Comparison of ENCODE assay signal across 27 cellular contexts in genomic region chr4:56953680-56954520, GRCh38. TPM values are rescaled to one million over a fixed set of nuclear protein-coding genes. Genes with fewer than 3 reads are reported as not detected.
DNase-seq lines count a peak whose midpoint lies in the region; ATAC-seq, FAIRE-seq and TF ChIP-seq lines count a peak whose summit lies in the region.
"Had no signal": no experiment of that assay in that cellular context is flagged by ENCODE, and none has a peak within 500 bp of the region (broad histone marks: within the 10 kb centered on the region; RNA-seq: fewer than 3 reads in every experiment).

No MANE protein-coding gene starts in this region.

- no peaks in the 10 kb centered on the region for H3K9me3 ChIP-seq in HepG2 (ENCODE audit: low read length)
- H3K9me3 ChIP-seq in right lobe of liver = no peaks in the 10 kb centered on the region
- no peaks in the 10 kb centered on the region for H3K9me3 ChIP-seq in osteoblast (ENCODE audit: low read depth, low read length)
- H3K9me3 ChIP-seq in gastrocnemius medialis = no peaks in the 10 kb centered on the region
- H3K9me3 ChIP-seq: HAP-1 had no signal

- TF ChIP-seq RAD21 in HepG2 (CRISPR knock-in tag; IDR thresholded peaks at IDR 0.05) = no peak

- ATAC-seq in HepG2 = peak; percentile 18; the same call in 1 of the 3 replicates
- ATAC-seq in right lobe of liver = no peak
- ATAC-seq in GM19328 (IDR thresholded peaks at IDR 0.05; ENCODE audit: unreplicated experiment) = no peak
- ATAC-seq in gastrocnemius medialis = no peak
- ATAC-seq: PC-3, SK-N-SH treated with all-trans-retinoic acid at 6 μM for 48 hours had no signal

- no peak for TF ChIP-seq EP300 in HepG2 (IDR thresholded peaks at IDR 0.05; ENCODE audit: low read depth in 2 of 2, low read length in 2 of 2)
- no peak for TF ChIP-seq EP300 in HepG2 (CRISPR knock-in tag; IDR thresholded peaks at IDR 0.05; ENCODE audit: borderline replicate concordance)

- no peak for TF ChIP-seq CTCF in HepG2 (CRISPR knock-in tag; IDR thresholded peaks at IDR 0.05)
- TF ChIP-seq CTCF in right lobe of liver (IDR thresholded peaks at IDR 0.05) = no peak
- no peak for TF ChIP-seq CTCF in osteoblast (IDR thresholded peaks at IDR 0.05; ENCODE audit: extremely low read depth, low read depth, low read length)
- TF ChIP-seq CTCF in GM20000 (IDR thresholded peaks at IDR 0.05; ENCODE audit: extremely low read depth, missing control alignments) = no peak
- no peak for TF ChIP-seq CTCF in gastrocnemius medialis (IDR thresholded peaks at IDR 0.05 in 4 of 5, conservative IDR thresholded peaks at IDR 0.05 in 1 of 5)

- in situ Hi-C loops in HepG2 (cut with HindIII; ENCODE audit: extremely low pct_ligation_motif_present, low pct_unique_long_range_greater_than_20kb) (no loop called here), gastrocnemius medialis (cut with MboI; ENCODE audit: low sequenced_read_pairs in 4 of 4) (no loop called here)

- H4K20me1 ChIP-seq in HepG2 (ENCODE audit: insufficient read depth, low read length) (no peaks in the 10 kb centered on the region), osteoblast (ENCODE audit: insufficient read depth, low read length) (no peaks in the 10 kb centered on the region)

- CTCF ChIA-PET in HepG2 (lab: Yijun Ruan, JAX; ENCODE audit: low intra/inter-chr PET ratio, low total read pairs) = no interaction called here

- H3K27me3 ChIP-seq in HepG2 (ENCODE audit: control insufficient read depth in 1 of 2, insufficient read depth in 2 of 2, low read length in 2 of 2) (no peaks in the 10 kb centered on the region), right lobe of liver (no peaks in the 10 kb centered on the region), osteoblast (ENCODE audit: insufficient read depth, low read length) (no peaks in the 10 kb centered on the region), gastrocnemius medialis (no peaks in the 10 kb centered on the region)

- POLR2A ChIA-PET in HepG2 (lab: Yijun Ruan, JAX) = no interaction called here

- no peak overlapping the region for H3K9ac ChIP-seq in HepG2 (ENCODE audit: insufficient read depth, low read depth, low read length)

- DNase-seq in HepG2 (ENCODE audit: low spot score) (no peak), right lobe of liver (no peak), foreskin melanocyte (peak; percentile 86), osteoblast (ENCODE audit: insufficient read length, low spot score, missing footprints) (peak; percentile 22), cortex of kidney (lab: John Stamatoyannopoulos, UW) (no peak), GM20000 (ENCODE audit: low spot score) (no peak), gastrocnemius medialis (no peak)
- DNase-seq: 8988T; ACHN; DMS153; DND-41; GOT3; HFFc6; Karpas-422; NCI-H1105; NCI-H1436 treated with DMSO at 0.1 percent for 48 hours; NCI-H187 treated with DMSO at 0.1 percent for 48 hours; NCI-H446 treated with DMSO at 0.1 percent for 48 hours; NCI-H526; NCI-H82; NK-92 treated with Interleukin-12 subunit alpha and Interleukin-12 subunit beta, amount 100 ng/mL, for 24 hours; PC-3 had no signal

- TF ChIP-seq POLR2A in HepG2 (IDR thresholded peaks at IDR 0.05; ENCODE audit: insufficient read depth in 1 of 2, low read depth in 2 of 2, low read length in 2 of 2) = no peak
- no peak for TF ChIP-seq POLR2A in right lobe of liver (IDR thresholded peaks at IDR 0.05)
- TF ChIP-seq POLR2A in gastrocnemius medialis (IDR thresholded peaks at IDR 0.05) = no peak

- H3K4me2 ChIP-seq in HepG2 (ENCODE audit: low read depth, low read length) (no peak overlapping the region), osteoblast (ENCODE audit: insufficient read depth, low read length) (no peak overlapping the region)

- no peak overlapping the region for H3K4me3 ChIP-seq in HepG2 (replicated peaks in 1 of 3; ENCODE audit: insufficient read depth in 1 of 3, low read depth in 2 of 3, low read length in 3 of 3)
- H3K4me3 ChIP-seq in right lobe of liver = no peak overlapping the region
- H3K4me3 ChIP-seq in osteoblast (ENCODE audit: insufficient read depth, low read length) = no peak overlapping the region
- H3K4me3 ChIP-seq in gastrocnemius medialis = no peak overlapping the region
- H3K4me3 ChIP-seq: HAP-1 had no signal

- no peak overlapping the region for H2AFZ ChIP-seq in HepG2 (ENCODE audit: low read length)
- H2AFZ ChIP-seq in osteoblast (ENCODE audit: low read length) = no peak overlapping the region

- H3K79me2 ChIP-seq in HepG2 (ENCODE audit: insufficient read depth, low read length) = no peaks in the 10 kb centered on the region
- H3K79me2 ChIP-seq in osteoblast (ENCODE audit: insufficient read depth, low read length) = no peaks in the 10 kb centered on the region

- H3K36me3 ChIP-seq in HepG2 (replicated peaks in 1 of 2; ENCODE audit: control insufficient read depth in 1 of 2, insufficient read depth in 2 of 2, low read length in 2 of 2) (no peaks in the 10 kb centered on the region), right lobe of liver (no peaks in the 10 kb centered on the region), osteoblast (ENCODE audit: insufficient read depth, low read length) (no peaks in the 10 kb centered on the region), gastrocnemius medialis (no peaks in the 10 kb centered on the region)
- H3K36me3 ChIP-seq: HAP-1 had no signal

- no TSS peak for BruUV-seq in HepG2 (replicated peaks; lab: Mats Ljungman, UMichigan)

- WGBS in HepG2 (ENCODE audit: low lambda C conversion rate) = 64% methylated on average over 9 of the region's 9 CpGs
- 86% methylated on average over 9 of the region's 9 CpGs for WGBS in right lobe of liver (ENCODE audit: insufficient coverage, low coverage, low lambda C conversion rate, missing lambda C conversion rate)

- no peak for FAIRE-seq in HepG2 (lab: Jason Lieb, UNC)
- FAIRE-seq: GM12892, GM19239 had no signal

- H3K27ac ChIP-seq in HepG2 (ENCODE audit: extremely low read length, insufficient read depth, low read length) (no peak overlapping the region), right lobe of liver (no peak overlapping the region), osteoblast (ENCODE audit: low read depth, low read length) (no peak overlapping the region), gastrocnemius medialis (no peak overlapping the region)

- intact Hi-C loops in HepG2 (cut with micrococcal nuclease; ENCODE audit: unreplicated experiment) (no loop called here), right lobe of liver (cut with DNase I) (no loop called here), gastrocnemius medialis (cut with DNase I; ENCODE audit: low total_unique reads) (no loop called here)

- H3K4me1 ChIP-seq in HepG2 (ENCODE audit: insufficient read depth, low read length) (peaks cover 15% of the 10 kb centered on the region), right lobe of liver (no peaks in the 10 kb centered on the region), osteoblast (ENCODE audit: insufficient read depth, low read length) (peaks cover 10% of the 10 kb centered on the region), gastrocnemius medialis (peaks cover 6% of the 10 kb centered on the region in 2 donors)

RNA-seq across cellular contexts. Expression of gene NOA1, which starts 23.5 kb away (rescaled TPM):
- total RNA-seq in HepG2 (2016; rRNA removed; fragmentation: Illumina TruSeq; extraction: Trizol) = 17.3 and 17.9 TPM in 2 replicates
- 6.2 and 6.5 TPM in 2 replicates for total RNA-seq in HepG2 (2016; cell fraction: cytosol; rRNA removed; fragmentation: Illumina TruSeq; extraction: Trizol; ENCODE audit: low read depth)
- 16.6 and 19.0 TPM in 2 replicates for total RNA-seq in HepG2 (2016; cell fraction: insoluble cytoplasmic fraction; rRNA removed; fragmentation: Illumina TruSeq; extraction: Trizol)
- 15.0 and 16.7 TPM in 2 replicates for total RNA-seq in HepG2 (2016; cell fraction: membrane; rRNA removed; fragmentation: Illumina TruSeq; extraction: Trizol)
- 10.8 and 13.0 TPM in 2 replicates for total RNA-seq in HepG2 (2016; cell fraction: nucleus; rRNA removed; fragmentation: Illumina TruSeq; extraction: Trizol)
- 16.8 and 19.0 TPM in 2 replicates for polyA plus RNA-seq in HepG2 (2011; rRNA removed)
- 15.0 and 18.8 TPM in 2 replicates for polyA plus RNA-seq in HepG2 (2011; cell fraction: cytosol; rRNA removed)
- polyA plus RNA-seq in HepG2 (2011; cell fraction: nucleus; rRNA removed) = 10.9 and 13.5 TPM in 2 replicates
- polyA plus RNA-seq in HepG2 (2012) = 17.0 and 17.3 TPM in 2 replicates
- 5.1 and 5.7 TPM in 2 replicates for polyA plus RNA-seq in HepG2 (2016; cell fraction: cytosol; fragmentation: Illumina TruSeq; extraction: Trizol; ENCODE audit: low read depth)
- polyA plus RNA-seq in HepG2 (2016; cell fraction: insoluble cytoplasmic fraction; fragmentation: Illumina TruSeq; extraction: Trizol; ENCODE audit: low read depth) = 16.4 and 16.8 TPM in 2 replicates
- 10.3 and 12.9 TPM in 2 replicates for polyA plus RNA-seq in HepG2 (2016; cell fraction: membrane; fragmentation: Illumina TruSeq; extraction: Trizol; ENCODE audit: low read depth)
- 12.3 and 12.6 TPM in 2 replicates for polyA plus RNA-seq in HepG2 (2016; cell fraction: nucleus; fragmentation: Illumina TruSeq; extraction: Trizol; ENCODE audit: insufficient read depth, low read depth)
- 10.2 and 23.1 TPM in 2 replicates for polyA minus RNA-seq in HepG2 (2011; rRNA and poly(A)+ RNA removed; ENCODE audit: low replicate concordance)
- 13.4 and 16.5 TPM in 2 replicates for polyA minus RNA-seq in HepG2 (2011; cell fraction: cytosol; rRNA and poly(A)+ RNA removed)
- polyA minus RNA-seq in HepG2 (2011; cell fraction: nucleus; rRNA and poly(A)+ RNA removed) = 8.9 and 10.9 TPM in 2 replicates
- 10 to 100 TPM in 2 of 6 experiments, 1 to 10 TPM in 4; 4.7 to 12.7 (median 5.8) TPM for total RNA-seq in right lobe of liver
- 30.4 and 32.9 TPM in 2 replicates for total RNA-seq in osteoblast
- total RNA-seq in gastrocnemius medialis = 10 to 100 TPM; 20.3 to 34.5 (median 23.2) TPM

RNA-seq across cellular contexts. Expression of gene POLR2B, which starts 24.8 kb away (rescaled TPM):
- total RNA-seq in HepG2 (2016; rRNA removed; fragmentation: Illumina TruSeq; extraction: Trizol) (116 and 173 TPM in 2 replicates), right lobe of liver (10 to 100 TPM; 24.6 to 37.1 (median 27.3) TPM), osteoblast (99.2 and 102 TPM in 2 replicates), gastrocnemius medialis (10 to 100 TPM; 67.1 to 90.7 (median 84.1) TPM)
- 5.7 and 7.8 TPM in 2 replicates for total RNA-seq in HepG2 (2016; cell fraction: cytosol; rRNA removed; fragmentation: Illumina TruSeq; extraction: Trizol; ENCODE audit: low read depth)
- total RNA-seq in HepG2 (2016; cell fraction: insoluble cytoplasmic fraction; rRNA removed; fragmentation: Illumina TruSeq; extraction: Trizol) = 121 and 171 TPM in 2 replicates
- total RNA-seq in HepG2 (2016; cell fraction: membrane; rRNA removed; fragmentation: Illumina TruSeq; extraction: Trizol) = 17.6 and 18.4 TPM in 2 replicates
- total RNA-seq in HepG2 (2016; cell fraction: nucleus; rRNA removed; fragmentation: Illumina TruSeq; extraction: Trizol) = 86.8 and 93.4 TPM in 2 replicates
- polyA plus RNA-seq in HepG2 (2011; rRNA removed) = 58.8 and 70.6 TPM in 2 replicates
- 25.1 and 35.1 TPM in 2 replicates for polyA plus RNA-seq in HepG2 (2011; cell fraction: cytosol; rRNA removed)
- 72.0 and 99.9 TPM in 2 replicates for polyA plus RNA-seq in HepG2 (2011; cell fraction: nucleus; rRNA removed)
- polyA plus RNA-seq in HepG2 (2012) = 51.0 and 61.5 TPM in 2 replicates
- polyA plus RNA-seq in HepG2 (2016; cell fraction: cytosol; fragmentation: Illumina TruSeq; extraction: Trizol; ENCODE audit: low read depth) = 1.6 and 1.7 TPM in 2 replicates
- polyA plus RNA-seq in HepG2 (2016; cell fraction: insoluble cytoplasmic fraction; fragmentation: Illumina TruSeq; extraction: Trizol; ENCODE audit: low read depth) = 102 and 112 TPM in 2 replicates
- 4.2 and 5.0 TPM in 2 replicates for polyA plus RNA-seq in HepG2 (2016; cell fraction: membrane; fragmentation: Illumina TruSeq; extraction: Trizol; ENCODE audit: low read depth)
- polyA plus RNA-seq in HepG2 (2016; cell fraction: nucleus; fragmentation: Illumina TruSeq; extraction: Trizol; ENCODE audit: insufficient read depth, low read depth) = 114 and 116 TPM in 2 replicates
- 35.9 and 41.1 TPM in 2 replicates for polyA minus RNA-seq in HepG2 (2011; rRNA and poly(A)+ RNA removed; ENCODE audit: low replicate concordance)
- 34.6 and 36.8 TPM in 2 replicates for polyA minus RNA-seq in HepG2 (2011; cell fraction: cytosol; rRNA and poly(A)+ RNA removed)
- 84.8 and 90.8 TPM in 2 replicates for polyA minus RNA-seq in HepG2 (2011; cell fraction: nucleus; rRNA and poly(A)+ RNA removed)

RNA-seq across cellular contexts. Expression of gene REST, which starts 46.2 kb away (rescaled TPM):
- total RNA-seq in HepG2 (2016; rRNA removed; fragmentation: Illumina TruSeq; extraction: Trizol) (22.4 and 30.4 TPM in 2 replicates), right lobe of liver (10 to 100 TPM; 10.6 to 19.3 (median 16.4) TPM), osteoblast (49.2 and 50.7 TPM in 2 replicates), gastrocnemius medialis (10 to 100 TPM; 17.9 to 22.6 (median 20.0) TPM)
- total RNA-seq in HepG2 (2016; cell fraction: cytosol; rRNA removed; fragmentation: Illumina TruSeq; extraction: Trizol; ENCODE audit: low read depth) = 1.3 and 2.2 TPM in 2 replicates
- 21.3 and 29.2 TPM in 2 replicates for total RNA-seq in HepG2 (2016; cell fraction: insoluble cytoplasmic fraction; rRNA removed; fragmentation: Illumina TruSeq; extraction: Trizol)
- total RNA-seq in HepG2 (2016; cell fraction: membrane; rRNA removed; fragmentation: Illumina TruSeq; extraction: Trizol) = 7.4 TPM in 2 replicates
- 26.3 and 27.1 TPM in 2 replicates for total RNA-seq in HepG2 (2016; cell fraction: nucleus; rRNA removed; fragmentation: Illumina TruSeq; extraction: Trizol)
- 9.4 and 12.7 TPM in 2 replicates for polyA plus RNA-seq in HepG2 (2011; rRNA removed)
- 4.1 and 6.6 TPM in 2 replicates for polyA plus RNA-seq in HepG2 (2011; cell fraction: cytosol; rRNA removed)
- polyA plus RNA-seq in HepG2 (2011; cell fraction: nucleus; rRNA removed) = 7.0 and 8.7 TPM in 2 replicates
- 6.7 and 7.0 TPM in 2 replicates for polyA plus RNA-seq in HepG2 (2012)
- 0.28 and 0.45 TPM in 2 replicates for polyA plus RNA-seq in HepG2 (2016; cell fraction: cytosol; fragmentation: Illumina TruSeq; extraction: Trizol; ENCODE audit: low read depth)
- 15.0 and 16.0 TPM in 2 replicates for polyA plus RNA-seq in HepG2 (2016; cell fraction: insoluble cytoplasmic fraction; fragmentation: Illumina TruSeq; extraction: Trizol; ENCODE audit: low read depth)
- polyA plus RNA-seq in HepG2 (2016; cell fraction: membrane; fragmentation: Illumina TruSeq; extraction: Trizol; ENCODE audit: low read depth) = 1.6 and 2.1 TPM in 2 replicates
- 13.9 and 14.9 TPM in 2 replicates for polyA plus RNA-seq in HepG2 (2016; cell fraction: nucleus; fragmentation: Illumina TruSeq; extraction: Trizol; ENCODE audit: insufficient read depth, low read depth)
- polyA minus RNA-seq in HepG2 (2011; rRNA and poly(A)+ RNA removed; ENCODE audit: low replicate concordance) = 40.5 and 55.7 TPM in 2 replicates
- polyA minus RNA-seq in HepG2 (2011; cell fraction: cytosol; rRNA and poly(A)+ RNA removed) = 19.3 and 26.7 TPM in 2 replicates
- 40.7 and 46.9 TPM in 2 replicates for polyA minus RNA-seq in HepG2 (2011; cell fraction: nucleus; rRNA and poly(A)+ RNA removed)

Comparison
In these comparisons a context has a peak if more than half of its experiments do, and no peak if none do; other contexts are left out.
1. DNase-seq: peak in foreskin melanocyte (single experiment) and osteoblast (single experiment); none in HepG2 (single experiment), right lobe of liver (0 of 3), cortex of kidney (single experiment), GM20000 (single experiment) and gastrocnemius medialis (0 of 2).